4 cellular contexts compared by ENCODE assay signal in the genomic region with DNA sequence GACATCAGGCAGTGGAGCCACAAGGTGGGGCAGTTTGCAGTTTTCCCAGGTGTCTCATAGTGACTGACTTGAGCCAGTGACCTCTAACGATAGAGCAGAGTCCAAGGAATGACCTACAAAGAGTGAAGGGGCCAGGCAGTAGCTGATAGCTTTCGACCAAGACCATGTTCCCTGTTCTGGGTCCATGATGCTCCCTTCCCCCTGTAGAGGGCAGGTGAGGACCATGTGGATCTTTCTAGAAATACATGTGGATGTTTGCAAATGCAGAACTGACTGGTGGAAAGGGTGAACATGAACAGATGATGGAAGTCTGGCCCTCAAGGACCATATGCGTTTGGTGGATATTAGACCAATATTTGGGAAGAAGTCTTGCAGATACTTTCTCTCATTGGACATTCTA. TPM values are rescaled to one million over a fixed set of nuclear protein-coding genes. Genes with fewer than 3 reads are reported as not detected.
"Had no signal": no experiment of that assay in that cellular context is flagged by ENCODE, and none has a peak within 500 bp of the region (broad histone marks: within the 10 kb centered on the region; RNA-seq: fewer than 3 reads in every experiment).

No MANE protein-coding gene starts in this region.

RNA-seq across cellular contexts. Expression of gene PSG9, which starts 6.6 kb away (rescaled TPM):
- total RNA-seq: H1, H9 had no signal
- polyA plus RNA-seq: H1, IgD-negative memory B cell had no signal

RNA-seq across cellular contexts. Expression of gene PSG4, which starts 57.3 kb away (rescaled TPM):
- total RNA-seq: H1, H9, HT1080 had no signal
- polyA plus RNA-seq: H1, IgD-negative memory B cell had no signal
